ENCODE assay signal across 19 cellular contexts in genomic region chr4:174996079-174996478, GRCh38.
"Had no signal": no experiment of that assay in that cellular context is flagged by ENCODE, and none has a peak within 500 bp of the region (broad histone marks: within the 10 kb centered on the region; RNA-seq: fewer than 3 reads in every experiment).

No MANE protein-coding gene starts in this region.

- H3K4me3 Mint-ChIP-seq: activated CD4-positive, alpha-beta T cell treated with anti-CD3 and anti-CD28 coated beads for 36 hours; activated CD8-positive, alpha-beta T cell treated with anti-CD3 and anti-CD28 coated beads for 36 hours; activated T-cell treated with anti-CD3 and anti-CD28 coated beads, Interleukin-2, amount 50 U/mL, for 72 hours; nephron; stimulated activated effector memory CD8-positive, alpha-beta T cell treated with anti-CD3 and anti-CD28 coated beads, Interleukin-12 subunit alpha, Interleukin-12 subunit beta, amount 100 ng/mL, for 72 hours had no signal

- H3K36me3 ChIP-seq: ascending aorta, esophagus squamous epithelium, tibial nerve, vagina had no signal

- H3K9me3 Mint-ChIP-seq: stimulated activated effector memory CD8-positive, alpha-beta T cell treated with anti-CD3 and anti-CD28 coated beads, Interleukin-12 subunit alpha, Interleukin-12 subunit beta, amount 100 ng/mL, for 72 hours had no signal

- H3K9me3 ChIP-seq: ascending aorta, tibial nerve, vagina had no signal

- H3K27me3 Mint-ChIP-seq: activated CD4-positive, alpha-beta T cell treated with anti-CD3 and anti-CD28 coated beads for 36 hours; activated CD8-positive, alpha-beta T cell treated with anti-CD3 and anti-CD28 coated beads for 36 hours; progenitor cell of endocrine pancreas had no signal

- DNase-seq: activated CD4-positive, alpha-beta T cell treated with anti-CD3 and anti-CD28 coated beads for 36 hours; activated CD8-positive, alpha-beta memory T cell treated with anti-CD3 and anti-CD28 coated beads, Interleukin-2, amount 50 U/mL, for 4 hours; activated CD8-positive, alpha-beta T cell treated with anti-CD3 and anti-CD28 coated beads for 36 hours; activated T-cell treated with anti-CD3 and anti-CD28 coated beads, Interleukin-2, amount 50 U/mL, for 72 hours; esophagus squamous epithelium; foreskin fibroblast; head of caudate nucleus; occipital lobe; right cardiac atrium; small intestine had no signal

- H3K4me1 Mint-ChIP-seq: activated CD4-positive, alpha-beta T cell treated with anti-CD3 and anti-CD28 coated beads for 36 hours; nephron; stimulated activated effector memory CD8-positive, alpha-beta T cell treated with anti-CD3 and anti-CD28 coated beads, Interleukin-12 subunit alpha, Interleukin-12 subunit beta, amount 100 ng/mL, for 72 hours had no signal

- H3K36me3 Mint-ChIP-seq: stimulated activated effector memory CD8-positive, alpha-beta T cell treated with anti-CD3 and anti-CD28 coated beads, Interleukin-12 subunit alpha, Interleukin-12 subunit beta, amount 100 ng/mL, for 72 hours had no signal

- H3K27me3 ChIP-seq: ascending aorta, esophagus squamous epithelium, tibial nerve, vagina had no signal

- H3K27ac ChIP-seq: ascending aorta, esophagus squamous epithelium, tibial nerve, vagina, VCaP had no signal

- H3K27ac Mint-ChIP-seq: activated CD4-positive, alpha-beta T cell treated with anti-CD3 and anti-CD28 coated beads for 36 hours; activated CD8-positive, alpha-beta T cell treated with anti-CD3 and anti-CD28 coated beads for 36 hours; activated T-cell treated with anti-CD3 and anti-CD28 coated beads, Interleukin-2, amount 50 U/mL, for 72 hours; nephron; progenitor cell of endocrine pancreas; stimulated activated effector memory CD8-positive, alpha-beta T cell treated with anti-CD3 and anti-CD28 coated beads, Interleukin-12 subunit alpha, Interleukin-12 subunit beta, amount 100 ng/mL, for 72 hours had no signal

- ATAC-seq: activated CD4-positive, alpha-beta T cell treated with anti-CD3 and anti-CD28 coated beads for 36 hours; activated CD8-positive, alpha-beta T cell treated with anti-CD3 and anti-CD28 coated beads for 36 hours; activated T-cell treated with anti-CD3 and anti-CD28 coated beads, Interleukin-2, amount 50 U/mL, for 72 hours; left lobe of liver; right cardiac atrium; stimulated activated effector memory CD8-positive, alpha-beta T cell treated with anti-CD3 and anti-CD28 coated beads, Interleukin-12 subunit alpha, Interleukin-12 subunit beta, amount 100 ng/mL, for 72 hours had no signal

- H3K4me1 ChIP-seq: ascending aorta, esophagus squamous epithelium, tibial nerve, vagina had no signal

- FAIRE-seq: islet of Langerhans, small intestine had no signal

- H3K4me3 ChIP-seq: ascending aorta, esophagus squamous epithelium, tibial nerve, vagina had no signal
